In the genomic region with DNA sequence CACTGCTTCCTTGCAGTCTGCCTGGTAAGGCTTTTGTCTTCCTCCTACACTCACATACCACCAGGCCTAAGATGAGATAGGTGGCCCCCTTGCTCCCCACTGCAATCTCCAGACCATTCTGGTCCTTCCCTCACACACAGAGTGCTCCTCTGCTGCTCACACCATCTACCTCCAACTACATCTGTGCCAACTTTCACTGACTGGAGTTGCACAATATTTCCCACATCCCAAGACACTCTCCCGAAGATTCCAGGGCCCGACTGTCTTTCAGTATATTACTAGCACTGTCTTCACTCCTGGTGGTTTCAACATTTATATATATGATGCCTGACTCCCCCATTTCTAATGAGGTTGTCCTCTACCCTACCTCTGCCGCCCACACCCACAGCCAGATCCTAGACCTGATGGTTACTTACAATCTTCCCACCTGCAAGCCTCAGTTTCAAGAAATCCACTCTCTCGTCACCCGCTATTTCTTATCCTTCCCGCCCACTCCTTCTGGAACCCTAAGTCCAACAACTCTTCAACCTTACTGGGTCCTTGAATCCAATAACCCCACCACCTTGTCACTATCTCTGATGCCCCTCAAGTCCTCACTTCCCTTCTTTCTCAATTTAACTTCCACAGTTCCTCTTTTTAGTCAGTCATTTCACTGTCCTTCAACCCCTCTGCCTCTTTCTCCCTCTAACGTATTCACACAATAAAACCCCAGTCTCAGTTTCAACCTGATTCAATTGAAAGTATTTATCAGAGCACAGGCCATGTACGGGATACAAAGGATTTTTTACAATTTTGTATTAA, we compare ENCODE assay signal across 10 cellular contexts. TPM values are rescaled to one million over a fixed set of nuclear protein-coding genes. Genes with fewer than 3 reads are reported as not detected.
A peak's percentile ranks its signal among the peaks of the same experiment; 100 is the strongest.
DNase-seq lines count a peak whose midpoint lies in the region; ATAC-seq and TF ChIP-seq lines count a peak whose summit lies in the region.
"Had no signal": no experiment of that assay in that cellular context is flagged by ENCODE, and none has a peak within 500 bp of the region (broad histone marks: within the 10 kb centered on the region; RNA-seq: fewer than 3 reads in every experiment).

No MANE protein-coding gene starts in this region.

- no peaks in the 10 kb centered on the region for H3K36me3 ChIP-seq in OCI-LY3 (replicated peaks; ENCODE audit: low read depth, low read length)
- no peaks in the 10 kb centered on the region for H3K36me3 ChIP-seq in ovary
- H3K36me3 ChIP-seq: brain microvascular endothelial cell, uterus had no signal

- H2AFZ ChIP-seq in OCI-LY3 (ENCODE audit: low read depth, low read length) = no peak overlapping the region

- TF ChIP-seq POLR2A in ovary (IDR thresholded peaks at IDR 0.05) = no peak

- intact Hi-C loops in ovary (cut with DNase I) = no loop called here

- H3K79me2 ChIP-seq in OCI-LY3 (ENCODE audit: low read length) = no peaks in the 10 kb centered on the region

- WGBS in ovary, 3 donors = 89 to 92% (median 91%) methylated on average over 8 of the region's 8 CpGs

- H3K4me1 ChIP-seq in OCI-LY3 (ENCODE audit: low read length) = peaks cover 34% of the 10 kb centered on the region
- H3K4me1 ChIP-seq in ovary (ENCODE audit: insufficient read depth) = peaks cover 4% of the 10 kb centered on the region
- H3K4me1 ChIP-seq: uterus had no signal

- H3K4me3 ChIP-seq in OCI-LY3 (ENCODE audit: low read length) (peak overlapping the region; percentile 54; the same call in 1 of the 2 replicates), ovary (no peak overlapping the region)
- H3K4me3 ChIP-seq: uterus had no signal

- H3K9me3 ChIP-seq in OCI-LY3 (ENCODE audit: insufficient read depth, low read length) = no peaks in the 10 kb centered on the region
- H3K9me3 ChIP-seq in ovary = no peaks in the 10 kb centered on the region
- H3K9me3 ChIP-seq: uterus had no signal

- TF ChIP-seq CTCF in OCI-LY3 (IDR thresholded peaks at IDR 0.05; ENCODE audit: low read depth, low read length) = no peak
- TF ChIP-seq CTCF in ovary (IDR thresholded peaks at IDR 0.05) = no peak

- no peaks in the 10 kb centered on the region for H3K27me3 ChIP-seq in OCI-LY3 (ENCODE audit: low read depth, low read length)
- H3K27me3 ChIP-seq in ovary = no peaks in the 10 kb centered on the region
- H3K27me3 ChIP-seq: brain microvascular endothelial cell, uterus had no signal

- no peaks in the 10 kb centered on the region for H4K20me1 ChIP-seq in OCI-LY3 (ENCODE audit: insufficient read depth, low read length)

- peak; percentile 27 for DNase-seq in GDM1 (lab: John Stamatoyannopoulos, UW)
- DNase-seq in ovary = no peak
- DNase-seq in HUDEP-2 (lab: John Stamatoyannopoulos, UW; ENCODE audit: unreplicated experiment in 76 of 76) = no peak
- DNase-seq in NCI-H146 (lab: John Stamatoyannopoulos, UW) = no peak
- no peak for DNase-seq in NCI-H510A treated with DMSO at 0.1 percent for 48 hours (lab: John Stamatoyannopoulos, UW)
- DNase-seq: brain microvascular endothelial cell, uterus had no signal

- ATAC-seq in GM19452 (IDR thresholded peaks at IDR 0.05; ENCODE audit: unreplicated experiment) = peak; percentile 73
- peak; percentile 60 for ATAC-seq in HG03039 (IDR thresholded peaks at IDR 0.05; ENCODE audit: unreplicated experiment)

- no peak for TF ChIP-seq EP300 in ovary (IDR thresholded peaks at IDR 0.05)

- H3K27ac ChIP-seq in OCI-LY3 (ENCODE audit: low read length) = peak overlapping the region; percentile 57; the same call in 1 of the 2 replicates
- no peak overlapping the region for H3K27ac ChIP-seq in ovary
- H3K27ac ChIP-seq: brain microvascular endothelial cell, uterus had no signal

- peak overlapping the region; percentile 81 for H3K4me2 ChIP-seq in OCI-LY3 (ENCODE audit: low read length)

- H3K9ac ChIP-seq in OCI-LY3 (ENCODE audit: low read length) = no peak overlapping the region

RNA-seq across cellular contexts. Expression of gene RALGAPA2, which starts 21.6 kb away (rescaled TPM):
- 10 to 100 TPM; 11.9 to 27.5 (median 19.9) TPM for total RNA-seq in ovary
- 10 to 100 TPM in 1 of 2 donors, 1 to 10 TPM in 1; 8.4 to 31.7 TPM for polyA plus RNA-seq in ovary
